Comparison of ENCODE assay signal across 22 cellular contexts in the genomic region with DNA sequence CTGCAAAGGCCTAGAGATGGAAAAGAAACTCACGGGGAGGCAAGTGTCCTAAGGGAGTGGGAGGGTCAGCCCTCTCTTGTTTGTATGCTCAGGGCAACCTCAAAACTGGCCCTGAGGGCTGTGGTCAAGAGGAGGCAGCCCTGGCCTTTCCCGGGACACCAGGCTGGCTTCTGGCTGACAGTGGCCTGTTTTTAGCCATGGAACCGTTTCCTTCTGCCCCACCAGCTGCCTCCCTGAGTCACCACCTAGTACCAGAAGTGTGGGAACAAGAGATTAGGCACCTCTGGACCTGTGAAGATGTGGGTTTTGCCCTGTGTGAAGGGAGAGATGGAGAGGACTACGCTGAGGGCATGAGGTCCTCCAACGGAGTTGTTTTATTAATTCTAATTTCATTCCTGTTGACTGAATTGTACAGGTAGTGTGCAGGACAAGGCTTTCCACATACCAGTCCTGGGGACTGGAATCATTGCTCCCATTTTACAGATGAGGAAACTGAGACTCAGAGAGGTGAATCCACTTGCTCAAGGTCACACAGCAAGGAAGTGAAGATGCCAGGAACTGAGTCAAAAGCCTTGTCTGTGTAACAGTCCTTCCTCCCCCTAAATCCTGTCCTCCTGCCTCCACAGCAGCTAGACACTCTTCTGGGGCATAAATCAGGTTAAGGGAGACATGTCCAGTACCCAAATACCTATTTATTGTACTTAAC. TPM values are rescaled to one million over a fixed set of nuclear protein-coding genes. Genes with fewer than 3 reads are reported as not detected.
A peak's percentile ranks its signal among the peaks of the same experiment; 100 is the strongest.
DNase-seq lines count a peak whose midpoint lies in the region; ATAC-seq, FAIRE-seq and TF ChIP-seq lines count a peak whose summit lies in the region.
"Had no signal": no experiment of that assay in that cellular context is flagged by ENCODE, and none has a peak within 500 bp of the region (broad histone marks: within the 10 kb centered on the region; RNA-seq: fewer than 3 reads in every experiment).

No MANE protein-coding gene starts in this region.

- no peak overlapping the region for H3K4me2 ChIP-seq in endothelial cell of umbilical vein (ENCODE audit: insufficient read depth, low read length)
- H3K4me2 ChIP-seq: KMS-11, PC-9 had no signal

- CTCF ChIA-PET in endothelial cell of umbilical vein (lab: Charles Lee), result interaction anchor here (7.6 to 25.3 kb wide), 2 partner anchors 10 to 17 kb away, joined by 82 to 619 read pairs; partner anchors contain the start of gene FOXS1

- dilution Hi-C loops in endothelial cell of umbilical vein (cut with MboI; ENCODE audit: extremely low pct_ligation_motif_present, low sequenced_read_pairs), result no loop called here

- no peak overlapping the region for H3K4me3 Mint-ChIP-seq in activated T-cell treated with anti-CD3 and anti-CD28 coated beads, Interleukin-2, amount 50 U/mL, for 4 hours

- no peaks in the 10 kb centered on the region for H3K79me2 ChIP-seq in endothelial cell of umbilical vein (ENCODE audit: control insufficient read depth, insufficient read depth, low read length)

- POLR2A ChIA-PET in endothelial cell of umbilical vein (lab: Charles Lee), result no interaction called here

- no peak overlapping the region for H2AFZ ChIP-seq in endothelial cell of umbilical vein (ENCODE audit: low read depth, low read length)
- H2AFZ ChIP-seq: PC-9 had no signal

- peaks cover 6% of the 10 kb centered on the region for H3K4me1 Mint-ChIP-seq in activated T-cell treated with anti-CD3 and anti-CD28 coated beads, Interleukin-2, amount 50 U/mL, for 4 hours (ENCODE audit: low read depth)

- no peaks in the 10 kb centered on the region for H3K36me3 Mint-ChIP-seq in activated T-cell treated with anti-CD3 and anti-CD28 coated beads, Interleukin-2, amount 50 U/mL, for 4 hours (ENCODE audit: insufficient read depth)

- H3K9me3 Mint-ChIP-seq in activated T-cell treated with anti-CD3 and anti-CD28 coated beads, Interleukin-2, amount 50 U/mL, for 4 hours, result no peaks in the 10 kb centered on the region

- H4K20me1 ChIP-seq in endothelial cell of umbilical vein (replicated peaks; ENCODE audit: control insufficient read depth, extremely low read depth, insufficient read depth, low read length), result no peaks in the 10 kb centered on the region

- TF ChIP-seq CTCF in left ventricle myocardium inferior (IDR thresholded peaks at IDR 0.05; ENCODE audit: borderline replicate concordance) (no peak), endothelial cell of umbilical vein (IDR thresholded peaks at IDR 0.05; ENCODE audit: extremely low read depth in 1 of 2, insufficient read depth in 1 of 2, low read depth in 1 of 2, low read length in 2 of 2) (no peak), thoracic aorta (IDR thresholded peaks at IDR 0.05) (no peak)

- no peaks in the 10 kb centered on the region for H3K9me1 ChIP-seq in endothelial cell of umbilical vein (replicated peaks; ENCODE audit: control insufficient read depth, extremely low read depth, insufficient read depth, low read length)

- ATAC-seq in Right ventricle myocardium inferior, result no peak
- no peak for ATAC-seq in thoracic aorta (ENCODE audit: insufficient number of reproducible peaks, low FRiP score, low read depth)
- ATAC-seq in activated T-cell treated with anti-CD3 and anti-CD28 coated beads, Interleukin-2, amount 50 U/mL, for 4 hours, result no peak
- ATAC-seq: GM12878, HCT116 had no signal

- BruUV-seq in endothelial cell of umbilical vein (replicated peaks; lab: Mats Ljungman, UMichigan), result no TSS peak

- H3K4me3 ChIP-seq in left ventricle myocardium inferior, result no peak overlapping the region
- no peak overlapping the region for H3K4me3 ChIP-seq in endothelial cell of umbilical vein (replicated peaks in 1 of 3; ENCODE audit: insufficient read depth in 1 of 3, low read depth in 1 of 3, low read length in 3 of 3)
- H3K4me3 ChIP-seq in thoracic aorta, result no peak overlapping the region
- H3K4me3 ChIP-seq: GM12878, PC-9 had no signal

- H3K4me1 ChIP-seq in left ventricle myocardium inferior, result peaks cover 75% of the 10 kb centered on the region
- peaks cover 55% of the 10 kb centered on the region for H3K4me1 ChIP-seq in endothelial cell of umbilical vein (ENCODE audit: control insufficient read depth, extremely low read depth, insufficient read depth, low read length)
- H3K4me1 ChIP-seq in thoracic aorta (ENCODE audit: control insufficient read depth in 1 of 2, low read depth in 2 of 2), result peaks cover 51 to 95% of the 10 kb centered on the region in 2 donors

- no peak overlapping the region for H3K9ac ChIP-seq in endothelial cell of umbilical vein (replicated peaks; ENCODE audit: extremely low read depth, insufficient read depth, low read length)
- H3K9ac ChIP-seq: KMS-11 had no signal

- peaks cover 5% of the 10 kb centered on the region for H3K27me3 ChIP-seq in left ventricle myocardium inferior (ENCODE audit: low read depth)
- H3K27me3 ChIP-seq in endothelial cell of umbilical vein (ENCODE audit: control insufficient read depth in 2 of 2, insufficient read depth in 2 of 2, low read length in 2 of 2), result no peaks in the 10 kb centered on the region
- H3K27me3 ChIP-seq in thoracic aorta (replicated peaks; ENCODE audit: insufficient read depth), result no peaks in the 10 kb centered on the region

- intact Hi-C loops in left ventricle myocardium inferior (cut with micrococcal nuclease) (no loop called here), Right ventricle myocardium inferior (cut with DNase I) (no loop called here), endothelial cell of umbilical vein (cut with micrococcal nuclease) (no loop called here)

- no peaks in the 10 kb centered on the region for H3K9me3 ChIP-seq in left ventricle myocardium inferior (replicated peaks)
- H3K9me3 ChIP-seq in endothelial cell of umbilical vein (replicated peaks; ENCODE audit: control insufficient read depth, insufficient read depth, low read length), result no peaks in the 10 kb centered on the region
- H3K9me3 ChIP-seq in thoracic aorta, result no peaks in the 10 kb centered on the region

- no peaks in the 10 kb centered on the region for H3K27me3 Mint-ChIP-seq in activated T-cell treated with anti-CD3 and anti-CD28 coated beads, Interleukin-2, amount 50 U/mL, for 4 hours (ENCODE audit: low read depth)

- no peak for FAIRE-seq in RCC 7860 (lab: Jason Lieb, UNC)
- FAIRE-seq in endothelial cell of umbilical vein (lab: Jason Lieb, UNC), result no peak
- FAIRE-seq: GM12878 had no signal

- H3K27ac ChIP-seq in left ventricle myocardium inferior (replicated peaks) (peak overlapping the region; percentile 87), endothelial cell of umbilical vein (ENCODE audit: insufficient read depth, low read depth, low read length) (no peak overlapping the region), thoracic aorta (peak overlapping the region; percentile 92 to 99)
- H3K27ac ChIP-seq: HL-60, KMS-11, PC-9 had no signal

- H3K36me3 ChIP-seq in left ventricle myocardium inferior (no peaks in the 10 kb centered on the region), endothelial cell of umbilical vein (ENCODE audit: control insufficient read depth in 2 of 2, extremely low read depth in 1 of 2, insufficient read depth in 2 of 2, low read length in 2 of 2) (no peaks in the 10 kb centered on the region), thoracic aorta (no peaks in the 10 kb centered on the region)

- no peak for TF ChIP-seq POLR2A in endothelial cell of umbilical vein (IDR thresholded peaks at IDR 0.05; ENCODE audit: low read depth, low read length)

- DNase-seq in left ventricle myocardium inferior, result no peak
- DNase-seq in Right ventricle myocardium inferior (ENCODE audit: missing footprints), result no peak
- peak; percentile 14 for DNase-seq in RCC 7860 (ENCODE audit: low spot score)
- DNase-seq in endothelial cell of umbilical vein (ENCODE audit: low read depth, low spot score), result peak; percentile 28
- DNase-seq in thoracic aorta (ENCODE audit: low spot score), result no peak
- no peak for DNase-seq in DMS153 treated with DMSO at 0.1 percent for 48 hours (lab: John Stamatoyannopoulos, UW; ENCODE audit: unreplicated experiment)
- no peak for DNase-seq in activated T-cell treated with anti-CD3 and anti-CD28 coated beads, Interleukin-2, amount 50 U/mL, for 4 hours
- DNase-seq in NCI-H1105 (lab: John Stamatoyannopoulos, UW), result no peak
- DNase-seq: 8988T, C1 segment of cervical spinal cord, DMS 273 treated with DMSO at 0.1 percent for 48 hours, MM.1S, NCI-H1105 treated with DMSO at 0.1 percent for 48 hours, NCI-H187 treated with DMSO at 0.1 percent for 48 hours, NCI-H774, SHP77 had no signal

RNA-seq across cellular contexts. Expression of gene FOXS1, which starts 5.5 kb away (rescaled TPM):
- total RNA-seq in left ventricle myocardium inferior, result 1.6 TPM
- 0.89 TPM for total RNA-seq in Right ventricle myocardium inferior
- not detected in 2 replicates for total RNA-seq in endothelial cell of umbilical vein
- polyA plus RNA-seq in endothelial cell of umbilical vein, result 0.81 and 0.84 TPM in 2 replicates
- 0.35 and 0.56 TPM in 2 replicates for polyA plus RNA-seq in endothelial cell of umbilical vein (2011; cell fraction: cytosol; rRNA removed)
- 0.14 and 0.41 TPM in 2 replicates for polyA plus RNA-seq in endothelial cell of umbilical vein (2011; cell fraction: nucleus; rRNA removed)
- 0.13 and 0.26 TPM in 2 replicates for polyA plus RNA-seq in endothelial cell of umbilical vein (2012)
- polyA minus RNA-seq in endothelial cell of umbilical vein, result 0.22 TPM in 1 of 2 replicates, not detected in the other
- polyA minus RNA-seq in endothelial cell of umbilical vein (2011; cell fraction: cytosol; rRNA and poly(A)+ RNA removed), result not detected
- polyA minus RNA-seq in endothelial cell of umbilical vein (2011; cell fraction: nucleus; rRNA and poly(A)+ RNA removed), result 0.87 and 0.96 TPM in 2 replicates
- 10 to 100 TPM; 13.9 to 44.5 TPM for total RNA-seq in thoracic aorta
- total RNA-seq in activated T-cell treated with anti-CD3 and anti-CD28 coated beads, Interleukin-2, amount 50 U/mL, for 4 hours, result not detected
- total RNA-seq: GM12878, NCI-H460, PC-9 had no signal
- polyA plus RNA-seq: GM12878 had no signal

RNA-seq across cellular contexts. Expression of gene MYLK2, which starts 20.8 kb away (rescaled TPM):
- 0.25 TPM for total RNA-seq in left ventricle myocardium inferior
- 0.35 TPM for total RNA-seq in Right ventricle myocardium inferior
- 2.7 and 3.2 TPM in 2 replicates for total RNA-seq in endothelial cell of umbilical vein
- polyA plus RNA-seq in endothelial cell of umbilical vein, result 2.6 and 3.7 TPM in 2 replicates
- 2.3 and 2.8 TPM in 2 replicates for polyA plus RNA-seq in endothelial cell of umbilical vein (2011; cell fraction: cytosol; rRNA removed)
- polyA plus RNA-seq in endothelial cell of umbilical vein (2011; cell fraction: nucleus; rRNA removed), result 3.6 and 4.3 TPM in 2 replicates
- polyA plus RNA-seq in endothelial cell of umbilical vein (2012), result 1.5 and 1.6 TPM in 2 replicates
- 1.7 and 1.9 TPM in 2 replicates for polyA minus RNA-seq in endothelial cell of umbilical vein
- not detected for polyA minus RNA-seq in endothelial cell of umbilical vein (2011; cell fraction: cytosol; rRNA and poly(A)+ RNA removed)
- polyA minus RNA-seq in endothelial cell of umbilical vein (2011; cell fraction: nucleus; rRNA and poly(A)+ RNA removed), result 1.5 and 1.6 TPM in 2 replicates
- total RNA-seq in thoracic aorta, result not detected
- total RNA-seq in activated T-cell treated with anti-CD3 and anti-CD28 coated beads, Interleukin-2, amount 50 U/mL, for 4 hours, result under 1 TPM in 2 of 3 donors, not detected in 1; 0.10 to 0.11 TPM

RNA-seq across cellular contexts. Expression of gene DUSP15, which starts 30.4 kb away (rescaled TPM):
- 5.1 TPM for total RNA-seq in left ventricle myocardium inferior
- 2.9 TPM for total RNA-seq in Right ventricle myocardium inferior
- 0.62 TPM in 1 of 2 replicates, not detected in the other for total RNA-seq in endothelial cell of umbilical vein
- polyA plus RNA-seq in endothelial cell of umbilical vein, result 0.33 and 0.75 TPM in 2 replicates
- polyA plus RNA-seq in endothelial cell of umbilical vein (2011; cell fraction: cytosol; rRNA removed), result 0.12 and 0.27 TPM in 2 replicates
- polyA plus RNA-seq in endothelial cell of umbilical vein (2011; cell fraction: nucleus; rRNA removed), result 0.16 and 0.35 TPM in 2 replicates
- polyA plus RNA-seq in endothelial cell of umbilical vein (2012), result 0.16 and 0.19 TPM in 2 replicates
- not detected in 2 replicates for polyA minus RNA-seq in endothelial cell of umbilical vein
- not detected for polyA minus RNA-seq in endothelial cell of umbilical vein (2011; cell fraction: cytosol; rRNA and poly(A)+ RNA removed)
- polyA minus RNA-seq in endothelial cell of umbilical vein (2011; cell fraction: nucleus; rRNA and poly(A)+ RNA removed), result not detected in 2 replicates
- 1 to 10 TPM; 3.9 to 5.6 TPM for total RNA-seq in thoracic aorta
- total RNA-seq in activated T-cell treated with anti-CD3 and anti-CD28 coated beads, Interleukin-2, amount 50 U/mL, for 4 hours, result not detected
- total RNA-seq: NCI-H460, PC-9 had no signal

RNA-seq across cellular contexts. Expression of gene TTLL9, which starts 30.5 kb away (rescaled TPM):
- total RNA-seq in left ventricle myocardium inferior (0.05 TPM), Right ventricle myocardium inferior (not detected), endothelial cell of umbilical vein (not detected in 2 replicates), thoracic aorta (not detected)
- polyA plus RNA-seq in endothelial cell of umbilical vein, result 0.03 TPM in 1 of 2 replicates, not detected in the other
- 0.04 and 0.10 TPM in 2 replicates for polyA plus RNA-seq in endothelial cell of umbilical vein (2011; cell fraction: cytosol; rRNA removed)
- polyA plus RNA-seq in endothelial cell of umbilical vein (2011; cell fraction: nucleus; rRNA removed), result 0.37 and 0.53 TPM in 2 replicates
- polyA plus RNA-seq in endothelial cell of umbilical vein (2012), result 0.08 TPM in 1 of 2 replicates, not detected in the other
- polyA minus RNA-seq in endothelial cell of umbilical vein, result 0.55 TPM in 1 of 2 replicates, not detected in the other
- polyA minus RNA-seq in endothelial cell of umbilical vein (2011; cell fraction: cytosol; rRNA and poly(A)+ RNA removed), result not detected
- not detected in 2 replicates for polyA minus RNA-seq in endothelial cell of umbilical vein (2011; cell fraction: nucleus; rRNA and poly(A)+ RNA removed)
- not detected for total RNA-seq in activated T-cell treated with anti-CD3 and anti-CD28 coated beads, Interleukin-2, amount 50 U/mL, for 4 hours
- total RNA-seq: NCI-H460 had no signal

Comparison
In these comparisons a context has a peak if more than half of its experiments do, and no peak if none do; other contexts are left out.
1. DNase-seq: peak in RCC 7860 (single experiment) and endothelial cell of umbilical vein (single experiment); none in left ventricle myocardium inferior (single experiment), Right ventricle myocardium inferior (single experiment), thoracic aorta (single experiment), DMS153 treated with DMSO at 0.1 percent for 48 hours (single experiment), activated T-cell treated with anti-CD3 and anti-CD28 coated beads, Interleukin-2, amount 50 U/mL, for 4 hours (single experiment) and NCI-H1105 (single experiment).